In the genomic region with DNA sequence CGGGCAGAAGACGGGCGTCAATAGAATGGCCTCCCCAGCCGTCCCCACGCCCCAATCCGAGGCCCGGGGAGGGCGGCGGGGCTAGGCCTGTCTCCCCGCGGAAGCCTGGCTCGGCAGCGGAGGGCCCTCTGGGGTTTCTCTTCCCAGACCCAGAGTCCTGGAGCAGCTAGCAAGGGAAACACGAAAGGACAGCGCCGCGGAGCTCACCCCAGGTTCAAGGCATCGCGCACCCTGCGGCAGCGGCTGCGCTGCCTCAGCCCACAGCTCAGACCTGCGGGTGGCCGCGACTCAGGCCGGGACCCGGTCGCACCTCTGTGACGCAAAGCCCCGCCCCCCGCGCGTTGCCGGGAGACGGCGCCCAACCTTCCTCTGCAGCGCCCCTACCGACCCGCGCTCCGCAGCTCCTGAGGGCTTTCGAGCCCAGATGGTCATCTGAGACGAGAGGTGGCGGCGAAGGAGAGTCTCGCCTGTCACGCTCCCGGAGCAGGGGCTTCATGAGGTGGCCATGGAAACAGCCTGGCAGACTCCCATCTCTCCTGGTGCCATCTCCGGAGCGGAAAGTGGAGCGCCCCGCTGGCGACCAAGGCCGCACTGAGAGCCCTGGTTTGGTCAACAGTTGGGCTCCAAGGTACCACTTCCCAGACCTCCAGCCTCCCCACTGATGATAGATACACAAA, we compare ENCODE assay signal across 1 cellular context.
TF ChIP-seq lines count a peak whose summit lies in the region.

A gene with protein sequence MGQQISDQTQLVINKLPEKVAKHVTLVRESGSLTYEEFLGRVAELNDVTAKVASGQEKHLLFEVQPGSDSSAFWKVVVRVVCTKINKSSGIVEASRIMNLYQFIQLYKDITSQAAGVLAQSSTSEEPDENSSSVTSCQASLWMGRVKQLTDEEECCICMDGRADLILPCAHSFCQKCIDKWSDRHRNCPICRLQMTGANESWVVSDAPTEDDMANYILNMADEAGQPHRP (minus strand): TSS at position 273 of the 677 bp plus-strand sequence. CDS start 7,029 bp downstream, outside the sequence.

TF ChIP-seq in HepG2, 621 proteins besides CTCF, POLR2A, EP300 and RAD21 (continued from another document and continues in another):
- TF ChIP-seq ZBTB46 (CRISPR knock-in tag; IDR thresholded peaks at IDR 0.05; ENCODE audit: borderline replicate concordance) (no peak), AGO1 (IDR thresholded peaks at IDR 0.05; ENCODE audit: low read depth, low read length, poor library complexity, severe bottlenecking) (peak; percentile 31), WIZ (CRISPR knock-in tag; IDR thresholded peaks at IDR 0.05) (no peak), EHMT2 (IDR thresholded peaks at IDR 0.05; ENCODE audit: borderline replicate concordance, low read depth, low read length) (no peak), ZBTB42 (CRISPR knock-in tag; IDR thresholded peaks at IDR 0.05) (no peak), SIX4 (CRISPR knock-in tag; IDR thresholded peaks at IDR 0.05) (peak; percentile 20; the same call in 1 of the 2 replicates), KIAA2018 (CRISPR knock-in tag; IDR thresholded peaks at IDR 0.05; ENCODE audit: borderline replicate concordance) (0 out of 2 replicates have a peak, but pooled peaks have one; percentile 52), ZNF121 (CRISPR knock-in tag; IDR thresholded peaks at IDR 0.05) (no peak), SMYD3 (CRISPR knock-in tag; IDR thresholded peaks at IDR 0.05) (no peak), SRY (CRISPR knock-in tag; IDR thresholded peaks at IDR 0.05) (peak; percentile 90; the same call in 1 of the 2 replicates), RCOR2 (CRISPR knock-in tag; IDR thresholded peaks at IDR 0.05) (no peak), TIGD3 (CRISPR knock-in tag; IDR thresholded peaks at IDR 0.05; ENCODE audit: borderline replicate concordance) (no peak; the same call in 1 of the 2 replicates), REPIN1 (CRISPR knock-in tag; IDR thresholded peaks at IDR 0.05; ENCODE audit: borderline replicate concordance, low read depth) (peak; percentile 90; the same call in 1 of the 2 replicates), ZNF878 (CRISPR knock-in tag; IDR thresholded peaks at IDR 0.05) (no peak), KDM2A (CRISPR knock-in tag; IDR thresholded peaks at IDR 0.05; ENCODE audit: borderline replicate concordance, low read depth) (peak; percentile 91), CBX1 (IDR thresholded peaks at IDR 0.05; ENCODE audit: low read depth) (peak; percentile 88), CSRNP1 (CRISPR knock-in tag; IDR thresholded peaks at IDR 0.05) (peak; percentile 61; the same call in 1 of the 2 replicates), FOXO4 (CRISPR knock-in tag; conservative IDR thresholded peaks at IDR 0.05) (no peak), MEF2D (CRISPR knock-in tag; IDR thresholded peaks at IDR 0.05) (no peak), DRAP1 (CRISPR knock-in tag; IDR thresholded peaks at IDR 0.05) (no peak), TOPORS (CRISPR knock-in tag; IDR thresholded peaks at IDR 0.05) (no peak), ATF1 (CRISPR knock-in tag; IDR thresholded peaks at IDR 0.05) (peak; percentile 97)
- TF ChIP-seq, protein P1, sequence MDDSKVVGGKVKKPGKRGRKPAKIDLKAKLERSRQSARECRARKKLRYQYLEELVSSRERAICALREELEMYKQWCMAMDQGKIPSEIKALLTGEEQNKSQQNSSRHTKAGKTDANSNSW (CRISPR knock-in tag; IDR thresholded peaks at IDR 0.05; ENCODE audit: borderline replicate concordance) = no peak
- TF ChIP-seq, protein P2, sequence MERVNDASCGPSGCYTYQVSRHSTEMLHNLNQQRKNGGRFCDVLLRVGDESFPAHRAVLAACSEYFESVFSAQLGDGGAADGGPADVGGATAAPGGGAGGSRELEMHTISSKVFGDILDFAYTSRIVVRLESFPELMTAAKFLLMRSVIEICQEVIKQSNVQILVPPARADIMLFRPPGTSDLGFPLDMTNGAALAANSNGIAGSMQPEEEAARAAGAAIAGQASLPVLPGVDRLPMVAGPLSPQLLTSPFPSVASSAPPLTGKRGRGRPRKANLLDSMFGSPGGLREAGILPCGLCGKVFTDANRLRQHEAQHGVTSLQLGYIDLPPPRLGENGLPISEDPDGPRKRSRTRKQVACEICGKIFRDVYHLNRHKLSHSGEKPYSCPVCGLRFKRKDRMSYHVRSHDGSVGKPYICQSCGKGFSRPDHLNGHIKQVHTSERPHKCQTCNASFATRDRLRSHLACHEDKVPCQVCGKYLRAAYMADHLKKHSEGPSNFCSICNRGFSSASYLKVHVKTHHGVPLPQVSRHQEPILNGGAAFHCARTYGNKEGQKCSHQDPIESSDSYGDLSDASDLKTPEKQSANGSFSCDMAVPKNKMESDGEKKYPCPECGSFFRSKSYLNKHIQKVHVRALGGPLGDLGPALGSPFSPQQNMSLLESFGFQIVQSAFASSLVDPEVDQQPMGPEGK (CRISPR knock-in tag; IDR thresholded peaks at IDR 0.05) = no peak; the same call in none of the 2 replicates
- TF ChIP-seq, protein P3, sequence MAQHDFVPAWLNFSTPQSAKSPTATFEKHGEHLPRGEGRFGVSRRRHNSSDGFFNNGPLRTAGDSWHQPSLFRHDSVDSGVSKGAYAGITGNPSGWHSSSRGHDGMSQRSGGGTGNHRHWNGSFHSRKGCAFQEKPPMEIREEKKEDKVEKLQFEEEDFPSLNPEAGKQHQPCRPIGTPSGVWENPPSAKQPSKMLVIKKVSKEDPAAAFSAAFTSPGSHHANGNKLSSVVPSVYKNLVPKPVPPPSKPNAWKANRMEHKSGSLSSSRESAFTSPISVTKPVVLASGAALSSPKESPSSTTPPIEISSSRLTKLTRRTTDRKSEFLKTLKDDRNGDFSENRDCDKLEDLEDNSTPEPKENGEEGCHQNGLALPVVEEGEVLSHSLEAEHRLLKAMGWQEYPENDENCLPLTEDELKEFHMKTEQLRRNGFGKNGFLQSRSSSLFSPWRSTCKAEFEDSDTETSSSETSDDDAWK (CRISPR knock-in tag; IDR thresholded peaks at IDR 0.05) = no peak
- TF ChIP-seq, protein P4, sequence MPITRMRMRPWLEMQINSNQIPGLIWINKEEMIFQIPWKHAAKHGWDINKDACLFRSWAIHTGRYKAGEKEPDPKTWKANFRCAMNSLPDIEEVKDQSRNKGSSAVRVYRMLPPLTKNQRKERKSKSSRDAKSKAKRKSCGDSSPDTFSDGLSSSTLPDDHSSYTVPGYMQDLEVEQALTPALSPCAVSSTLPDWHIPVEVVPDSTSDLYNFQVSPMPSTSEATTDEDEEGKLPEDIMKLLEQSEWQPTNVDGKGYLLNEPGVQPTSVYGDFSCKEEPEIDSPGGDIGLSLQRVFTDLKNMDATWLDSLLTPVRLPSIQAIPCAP (CRISPR knock-in tag; IDR thresholded peaks at IDR 0.05; ENCODE audit: low read depth) = no peak
- TF ChIP-seq, protein P5, sequence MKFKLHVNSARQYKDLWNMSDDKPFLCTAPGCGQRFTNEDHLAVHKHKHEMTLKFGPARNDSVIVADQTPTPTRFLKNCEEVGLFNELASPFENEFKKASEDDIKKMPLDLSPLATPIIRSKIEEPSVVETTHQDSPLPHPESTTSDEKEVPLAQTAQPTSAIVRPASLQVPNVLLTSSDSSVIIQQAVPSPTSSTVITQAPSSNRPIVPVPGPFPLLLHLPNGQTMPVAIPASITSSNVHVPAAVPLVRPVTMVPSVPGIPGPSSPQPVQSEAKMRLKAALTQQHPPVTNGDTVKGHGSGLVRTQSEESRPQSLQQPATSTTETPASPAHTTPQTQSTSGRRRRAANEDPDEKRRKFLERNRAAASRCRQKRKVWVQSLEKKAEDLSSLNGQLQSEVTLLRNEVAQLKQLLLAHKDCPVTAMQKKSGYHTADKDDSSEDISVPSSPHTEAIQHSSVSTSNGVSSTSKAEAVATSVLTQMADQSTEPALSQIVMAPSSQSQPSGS (CRISPR knock-in tag; IDR thresholded peaks at IDR 0.05) = peak; percentile 47
